ENCODE assay signal across 24 cellular contexts in the genomic region with DNA sequence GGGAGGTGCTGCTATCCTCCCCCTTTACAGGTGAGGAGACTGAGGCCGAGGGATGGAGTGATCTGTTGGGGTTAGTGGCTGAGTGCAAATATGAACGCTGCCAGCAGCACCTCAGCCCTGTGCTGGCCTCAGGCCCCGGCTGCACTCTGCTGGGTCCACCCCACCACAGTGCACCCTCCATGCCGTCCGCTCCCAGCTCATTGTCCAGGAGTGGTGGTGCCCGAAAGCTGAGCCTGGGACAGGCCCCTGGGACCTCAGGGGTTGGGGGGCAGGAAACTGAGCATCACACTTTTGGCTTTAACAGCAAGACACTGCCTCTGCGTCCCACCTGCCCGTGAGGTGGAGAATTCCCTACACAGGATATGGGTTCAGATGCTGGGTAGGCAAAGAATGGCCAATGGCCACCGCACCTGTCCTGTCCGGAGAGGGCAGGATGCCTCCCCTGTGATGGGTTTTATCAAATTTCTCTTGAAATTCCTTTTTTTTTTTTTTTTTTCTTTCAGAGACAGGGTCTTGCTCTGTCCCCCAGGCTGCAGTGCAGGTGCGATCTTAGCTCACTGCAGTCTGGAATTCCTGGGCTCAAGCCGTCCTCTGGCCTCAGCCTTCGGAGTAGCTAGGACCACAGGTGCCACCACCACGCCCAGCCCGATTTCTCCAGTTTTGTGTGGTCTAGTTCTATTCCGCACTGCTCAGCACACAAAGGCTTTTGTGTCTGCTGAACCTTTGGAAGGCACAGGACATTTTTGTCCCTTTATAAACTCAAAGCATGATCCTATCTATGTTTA. TPM values are rescaled to one million over a fixed set of nuclear protein-coding genes. Genes with fewer than 3 reads are reported as not detected.
A peak's percentile ranks its signal among the peaks of the same experiment; 100 is the strongest.
DNase-seq lines count a peak whose midpoint lies in the region; ATAC-seq and TF ChIP-seq lines count a peak whose summit lies in the region.
"Had no signal": no experiment of that assay in that cellular context is flagged by ENCODE, and none has a peak within 500 bp of the region (broad histone marks: within the 10 kb centered on the region; RNA-seq: fewer than 3 reads in every experiment).

No MANE protein-coding gene starts in this region.

- no peak for TF ChIP-seq POLR2A in spleen (IDR thresholded peaks at IDR 0.05)

- H3K27ac Mint-ChIP-seq in chondrocyte (ENCODE audit: unreplicated experiment) (no peak overlapping the region), nephron (peak overlapping the region in 2 of 3 experiments; percentile 57 to 64)
- H3K27ac Mint-ChIP-seq: CD4-positive, alpha-beta T cell; CD8-positive, alpha-beta memory T cell; HFFc6 had no signal

- peaks cover 2% of the 10 kb centered on the region for H3K9me3 Mint-ChIP-seq in chondrocyte (ENCODE audit: low read depth)
- H3K9me3 Mint-ChIP-seq in nephron, result peaks cover 13% of the 10 kb centered on the region
- H3K9me3 Mint-ChIP-seq: CD4-positive, alpha-beta T cell; CD8-positive, alpha-beta memory T cell had no signal

- H3K4me1 ChIP-seq in right cardiac atrium (ENCODE audit: control insufficient read depth, insufficient read depth, low read length) (no peaks in the 10 kb centered on the region), heart right ventricle (no peaks in the 10 kb centered on the region), spleen (peaks cover 0 to 16% (median 3%) of the 10 kb centered on the region in 6 donors)
- H3K4me1 ChIP-seq: A549, BE2C had no signal

- peak in 2 of 3 donors; percentile 16 to 22 for DNase-seq in right cardiac atrium
- no peak for DNase-seq in heart right ventricle
- DNase-seq in chondrocyte (ENCODE audit: low spot score), result peak; percentile 64
- DNase-seq in spleen, result peak; percentile 72
- DNase-seq in NCI-H2227 treated with DMSO at 0.1 percent for 48 hours (lab: John Stamatoyannopoulos, UW), result no peak
- DNase-seq in HCEC 1CT, result no peak
- DNase-seq: 8988T; ACHN; AML-193; BE2C; CD4-positive, alpha-beta T cell; CD8-positive, alpha-beta memory T cell; DMS 273 treated with DMSO at 0.1 percent for 48 hours; DMS79; EL; GDM1; GM23248; H7; HFFc6 had no signal

- no peak overlapping the region for H3K4me3 ChIP-seq in right cardiac atrium (ENCODE audit: low read length)
- H3K4me3 ChIP-seq in heart right ventricle, result no peak overlapping the region
- no peak overlapping the region for H3K4me3 ChIP-seq in spleen
- H3K4me3 ChIP-seq: A549; BLaER1 treated with 17β-estradiol and CSF1 and Interleukin-3, amounts not matched to agents 10 nM and 100 nM; GM12878; GM23248 had no signal

- H3K27me3 Mint-ChIP-seq in chondrocyte (ENCODE audit: low read depth) (peaks cover 16% of the 10 kb centered on the region), nephron (ENCODE audit: low read depth) (peaks cover 34% of the 10 kb centered on the region)
- H3K27me3 Mint-ChIP-seq: CD4-positive, alpha-beta T cell; CD8-positive, alpha-beta memory T cell had no signal

- H3K4me1 Mint-ChIP-seq in chondrocyte (ENCODE audit: low read depth) (peaks cover 4% of the 10 kb centered on the region), nephron (peaks cover 17% of the 10 kb centered on the region)

- no peaks in the 10 kb centered on the region for H3K9me3 ChIP-seq in right cardiac atrium (ENCODE audit: control insufficient read depth, low read length)
- H3K9me3 ChIP-seq in heart right ventricle, result peaks cover 0 to 10% (median 0%) of the 10 kb centered on the region in 11 donors
- H3K9me3 ChIP-seq in spleen, result peaks cover 0 to 6% (median 0%) of the 10 kb centered on the region in 8 donors
- H3K9me3 ChIP-seq: BE2C had no signal

- no peak overlapping the region for H3K27ac ChIP-seq in right cardiac atrium (ENCODE audit: low read length)
- H3K27ac ChIP-seq in heart right ventricle, result no peak overlapping the region
- no peak overlapping the region for H3K27ac ChIP-seq in spleen
- H3K27ac ChIP-seq: A549; BLaER1 treated with 17β-estradiol and CSF1 and Interleukin-3, amounts not matched to agents 10 nM and 100 nM; GM23248 had no signal

- TF ChIP-seq CTCF in heart right ventricle (IDR thresholded peaks at IDR 0.05) (no peak), chondrocyte (IDR thresholded peaks at IDR 0.05) (no peak), nephron (IDR thresholded peaks at IDR 0.05; ENCODE audit: unreplicated experiment in 3 of 3) (no peak), spleen (IDR thresholded peaks at IDR 0.05 in 8 of 11, conservative IDR thresholded peaks at IDR 0.05 in 3 of 11) (no peak)

- H3K4me3 Mint-ChIP-seq in chondrocyte (ENCODE audit: unreplicated experiment) (no peak overlapping the region), nephron (peak overlapping the region in 1 of 3 experiments; percentile 50)
- H3K4me3 Mint-ChIP-seq: CD14-positive monocyte; CD4-positive, alpha-beta T cell; CD8-positive, alpha-beta memory T cell; HFFc6 had no signal

- H3K27me3 ChIP-seq in right cardiac atrium (ENCODE audit: control insufficient read depth, insufficient read depth) (no peaks in the 10 kb centered on the region), heart right ventricle (peaks cover 7 to 44% (median 32%) of the 10 kb centered on the region in 7 donors), spleen (replicated peaks in 1 of 7) (peaks cover 0 to 32% (median 0%) of the 10 kb centered on the region in 7 donors)

- peaks cover 1% of the 10 kb centered on the region for H3K36me3 Mint-ChIP-seq in chondrocyte (ENCODE audit: low read depth)
- peaks cover 3% of the 10 kb centered on the region for H3K36me3 Mint-ChIP-seq in nephron (ENCODE audit: low read depth)
- H3K36me3 Mint-ChIP-seq: CD14-positive monocyte had no signal

- no peaks in the 10 kb centered on the region for H3K36me3 ChIP-seq in heart right ventricle
- no peaks in the 10 kb centered on the region for H3K36me3 ChIP-seq in spleen
- H3K36me3 ChIP-seq: BE2C; BLaER1 treated with 17β-estradiol and CSF1 and Interleukin-3, amounts not matched to agents 10 nM and 100 nM had no signal

- intact Hi-C loops in right cardiac atrium (cut with DNase I) (no loop called here), heart right ventricle (cut with DNase I) (no loop called here), spleen (cut with DNase I; ENCODE audit: low total_unique reads) (no loop called here)

- WGBS in right cardiac atrium, result 85% methylated on average over 16 of the region's 16 CpGs
- 86 to 87% methylated on average over 16 of the region's 16 CpGs for WGBS in heart right ventricle, 2 donors
- WGBS in spleen, 5 donors, result 83 to 94% (median 92%) methylated on average over 15 to 16 of the region's 16 CpGs

- ATAC-seq in right cardiac atrium, result no peak
- no peak for ATAC-seq in heart right ventricle
- ATAC-seq: GM12878 had no signal

RNA-seq across cellular contexts. Expression of gene FBRSL1, which starts 31.3 kb away (rescaled TPM):
- total RNA-seq in right cardiac atrium (10 to 100 TPM; 50.4 to 65.0 (median 54.7) TPM), heart right ventricle (10 to 100 TPM; 42.3 to 90.6 (median 48.0) TPM), chondrocyte (35.3 to 41.6 TPM (median 41.1 TPM) in 3 replicates), spleen (100 to 1,000 TPM in 1 of 7 donors, 10 to 100 TPM in 6; 28.3 to 161 (median 60.4) TPM)
- polyA plus RNA-seq in right cardiac atrium (36.4 TPM), heart right ventricle (10 to 100 TPM; 28.1 to 39.9 TPM), spleen (10 to 100 TPM; 14.3 to 40.3 (median 22.3) TPM)

Comparison
In these comparisons a context has a peak if more than half of its experiments do, and no peak if none do; other contexts are left out.
1. DNase-seq: peak in right cardiac atrium (2 of 3), chondrocyte (single experiment) and spleen (single experiment); none in heart right ventricle (0 of 2), NCI-H2227 treated with DMSO at 0.1 percent for 48 hours (single experiment) and HCEC 1CT (single experiment).